In the genomic region with DNA sequence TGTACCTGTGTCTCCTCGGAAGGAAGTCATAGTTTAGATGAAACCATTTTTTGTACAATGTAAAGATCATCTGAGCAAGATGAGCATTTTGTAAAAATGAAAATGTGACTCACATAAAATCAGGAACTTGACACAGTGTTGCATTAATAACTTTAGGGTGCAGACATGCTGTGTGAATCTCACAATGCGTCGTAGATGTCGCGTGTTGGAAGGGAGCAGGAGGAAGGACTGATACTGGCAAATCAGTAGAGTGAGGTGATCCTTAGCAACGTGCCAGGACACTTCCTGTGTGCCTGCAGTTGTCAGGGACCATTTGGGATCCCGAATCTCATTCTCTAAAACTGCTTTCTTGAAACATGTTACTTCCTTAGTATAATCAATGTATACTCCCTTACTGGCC, we compare ENCODE assay signal across 15 cellular contexts.
A peak's percentile ranks its signal among the peaks of the same experiment; 100 is the strongest.
DNase-seq lines count a peak whose midpoint lies in the region; ATAC-seq and TF ChIP-seq lines count a peak whose summit lies in the region.
"Had no signal": no experiment of that assay in that cellular context is flagged by ENCODE, and none has a peak within 500 bp of the region (broad histone marks: within the 10 kb centered on the region; RNA-seq: fewer than 3 reads in every experiment).

No MANE protein-coding gene starts in this region.

- CTCF ChIA-PET in activated CD4-positive, alpha-beta memory T cell treated with anti-CD3 and anti-CD28 coated beads, Interleukin-2, amount 10 ng/mL, durations not matched to agents 7 days and 5 days (lab: Charles Lee), result interaction anchor here (1.0 kb wide), 1 partner anchor 11 kb away, joined by 3 read pairs; no protein-coding TSS in a partner anchor

- H3K9me3 Mint-ChIP-seq in nephron, result peaks cover 3% of the 10 kb centered on the region
- H3K9me3 Mint-ChIP-seq in activated CD4-positive, alpha-beta memory T cell treated with anti-CD3 and anti-CD28 coated beads, Interleukin-2, amount 10 ng/mL, durations not matched to agents 7 days and 5 days, result no peaks in the 10 kb centered on the region
- H3K9me3 Mint-ChIP-seq: IgD-negative memory B cell had no signal

- no peak for TF ChIP-seq CTCF in cardiac muscle cell (IDR thresholded peaks at IDR 0.05; ENCODE audit: low read depth, low read length)
- TF ChIP-seq CTCF in nephron (IDR thresholded peaks at IDR 0.05; ENCODE audit: unreplicated experiment in 3 of 3), result no peak

- no peaks in the 10 kb centered on the region for H3K27me3 ChIP-seq in cardiac muscle cell

- no peak overlapping the region for H3K4me3 ChIP-seq in cardiac muscle cell
- H3K4me3 ChIP-seq: A549 had no signal

- POLR2A ChIA-PET in activated CD4-positive, alpha-beta memory T cell treated with anti-CD3 and anti-CD28 coated beads, Interleukin-2, amount 10 ng/mL, durations not matched to agents 7 days and 5 days (lab: Charles Lee), result no interaction called here

- DNase-seq in cardiac muscle cell (ENCODE audit: low read depth in 1 of 2, low spot score in 1 of 2) (no peak), Right ventricle myocardium superior (no peak), astrocyte of the hippocampus (ENCODE audit: low read depth, low spot score) (peak; percentile 8), RKO (ENCODE audit: low spot score) (no peak)
- no peak for DNase-seq in activated CD4-positive, alpha-beta memory T cell treated with anti-CD3 and anti-CD28 coated beads, Interleukin-2, amount 10 ng/mL, durations not matched to agents 7 days and 5 days
- DNase-seq: CD4-positive, CD25-positive, alpha-beta regulatory T cell; DMS79; NCI-H1092 treated with DMSO at 0.1 percent for 48 hours; NCI-H69; SHP77 treated with DMSO at 0.1 percent for 48 hours had no signal

- H3K36me3 Mint-ChIP-seq in nephron (ENCODE audit: low read depth), result peaks cover 45% of the 10 kb centered on the region
- no peaks in the 10 kb centered on the region for H3K36me3 Mint-ChIP-seq in activated CD4-positive, alpha-beta memory T cell treated with anti-CD3 and anti-CD28 coated beads, Interleukin-2, amount 10 ng/mL, durations not matched to agents 7 days and 5 days (ENCODE audit: low read depth)
- H3K36me3 Mint-ChIP-seq: CD4-positive, CD25-positive, alpha-beta regulatory T cell; IgD-negative memory B cell had no signal

- H3K27me3 Mint-ChIP-seq in nephron (ENCODE audit: low read depth), result peaks cover 3% of the 10 kb centered on the region
- peaks cover 7% of the 10 kb centered on the region for H3K27me3 Mint-ChIP-seq in activated CD4-positive, alpha-beta memory T cell treated with anti-CD3 and anti-CD28 coated beads, Interleukin-2, amount 10 ng/mL, durations not matched to agents 7 days and 5 days
- H3K27me3 Mint-ChIP-seq: CD4-positive, CD25-positive, alpha-beta regulatory T cell had no signal

- peaks cover 8% of the 10 kb centered on the region for H3K4me1 ChIP-seq in cardiac muscle cell (ENCODE audit: low read depth)

- H3K36me3 ChIP-seq in cardiac muscle cell, result peaks cover 19% of the 10 kb centered on the region

- no peaks in the 10 kb centered on the region for H3K9me3 ChIP-seq in cardiac muscle cell (ENCODE audit: low read depth)
- H3K9me3 ChIP-seq: A549 had no signal

- ATAC-seq in Right ventricle myocardium superior (ENCODE audit: poor library complexity), result no peak
- no peak for ATAC-seq in GM18907 (IDR thresholded peaks at IDR 0.05; ENCODE audit: unreplicated experiment)
- ATAC-seq: Panc1 had no signal

- intact Hi-C loops in Right ventricle myocardium superior (cut with DNase I), result no loop called here

- peak overlapping the region; percentile 67 for H3K27ac ChIP-seq in cardiac muscle cell

- H3K4me1 Mint-ChIP-seq in nephron, result peaks cover 45% of the 10 kb centered on the region
- no peaks in the 10 kb centered on the region for H3K4me1 Mint-ChIP-seq in activated CD4-positive, alpha-beta memory T cell treated with anti-CD3 and anti-CD28 coated beads, Interleukin-2, amount 10 ng/mL, durations not matched to agents 7 days and 5 days
- H3K4me1 Mint-ChIP-seq: CD4-positive, CD25-positive, alpha-beta regulatory T cell had no signal

- H3K27ac Mint-ChIP-seq in nephron, result peak overlapping the region in 2 of 3 experiments; percentile 9 to 20
- no peak overlapping the region for H3K27ac Mint-ChIP-seq in activated CD4-positive, alpha-beta memory T cell treated with anti-CD3 and anti-CD28 coated beads, Interleukin-2, amount 10 ng/mL, durations not matched to agents 7 days and 5 days
- H3K27ac Mint-ChIP-seq: CD4-positive, CD25-positive, alpha-beta regulatory T cell; IgD-negative memory B cell had no signal

- no peak overlapping the region for H3K4me3 Mint-ChIP-seq in nephron
- H3K4me3 Mint-ChIP-seq in activated CD4-positive, alpha-beta memory T cell treated with anti-CD3 and anti-CD28 coated beads, Interleukin-2, amount 10 ng/mL, durations not matched to agents 7 days and 5 days, result no peak overlapping the region
- H3K4me3 Mint-ChIP-seq: CD4-positive, CD25-positive, alpha-beta regulatory T cell; IgD-negative memory B cell had no signal
